In the genomic region with DNA sequence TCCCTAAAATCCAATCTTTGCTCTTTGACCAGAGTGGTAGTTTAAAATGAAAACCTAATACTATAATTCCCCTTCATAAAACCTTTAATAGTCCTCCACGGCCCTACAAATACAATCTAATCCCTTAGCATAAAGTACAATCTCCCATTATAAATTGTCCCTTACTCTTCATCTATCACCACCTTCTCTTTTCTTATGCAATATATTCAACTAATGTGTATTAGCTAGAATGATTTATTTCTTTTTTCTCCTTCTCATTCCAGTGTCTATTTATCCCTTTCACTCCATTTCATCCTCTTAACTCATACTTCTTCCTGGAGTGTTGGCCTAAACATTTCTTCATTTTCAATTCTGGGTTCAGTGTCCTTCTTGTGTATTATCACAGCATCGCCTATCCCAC, we compare ENCODE assay signal across 26 cellular contexts.
"Had no signal": no experiment of that assay in that cellular context is flagged by ENCODE, and none has a peak within 500 bp of the region (broad histone marks: within the 10 kb centered on the region; RNA-seq: fewer than 3 reads in every experiment).

No MANE protein-coding gene starts in this region.

- H3K4me3 ChIP-seq: stomach, suprapubic skin, testis, thoracic aorta, thyroid gland, tibial artery, tibial nerve, transverse colon, upper lobe of left lung, upper lobe of right lung, uterus, vagina had no signal

- H3K4me1 ChIP-seq: stomach, suprapubic skin, testis, thyroid gland, tibial artery, tibial nerve, transverse colon, upper lobe of left lung, upper lobe of right lung, uterus, vagina had no signal

- H3K27ac ChIP-seq: stomach, suprapubic skin, testis, thoracic aorta, thyroid gland, tibial artery, tibial nerve, transverse colon, upper lobe of left lung, upper lobe of right lung, uterus, vagina had no signal

- H3K9me3 ChIP-seq: stomach, suprapubic skin, testis, thoracic aorta, thyroid gland, tibial artery, tibial nerve, transverse colon, upper lobe of left lung, upper lobe of right lung, uterus, vagina had no signal

- DNase-seq: stimulated activated CD4-positive, alpha-beta T cell treated with anti-CD3 and anti-CD28 coated beads, Interleukin-2, amount 100 ng/mL, for 48 hours; stimulated activated CD4-positive, alpha-beta T cell treated with anti-CD3 and anti-CD28 coated beads, Interleukin-4, amount 100 ng/mL, for 1 hour; stimulated activated CD4-positive, alpha-beta T cell treated with anti-CD3 and anti-CD28 coated beads, Interleukin-4, amount 100 ng/mL, for 24 hours; stimulated activated CD4-positive, alpha-beta T cell treated with anti-CD3 and anti-CD28 coated beads, Interleukin-4, amount 100 ng/mL, for 4 hours; stimulated activated CD8-positive, alpha-beta memory T cell treated with anti-CD3 and anti-CD28 coated beads, Interleukin-4, amount 100 ng/mL, for 48 hours; stimulated activated naive B cell treated with anti-CD40 and anti-IgM and Interleukin-4, amounts not matched to agents 10 μg/mL and 1 μg/mL and 100 μg/mL, for 72 hours; stimulated activated naive CD4-positive, alpha-beta T cell; stimulated activated naive CD4-positive, alpha-beta T cell treated with Interleukin-2 at 50 U/mL for 16 hours; stimulated activated naive CD8-positive, alpha-beta T cell treated with anti-CD3 and anti-CD28 coated beads, Interleukin-15, amount 100 ng/mL, for 72 hours; stimulated activated naive CD8-positive, alpha-beta T cell treated with anti-CD3 and anti-CD28 coated beads, Interleukin-15, Interleukin-2, amounts not matched to agents 100 U/mL and 50 U/mL, for 24 hours; stomach; substantia nigra; testis; thyroid gland; tibial artery; transverse colon; trophoblast cell; upper lobe of left lung; upper lobe of right lung; uterus had no signal

- H3K36me3 ChIP-seq: stomach, suprapubic skin, thoracic aorta, thyroid gland, tibial artery, tibial nerve, transverse colon, upper lobe of left lung, upper lobe of right lung, uterus, vagina had no signal

- H3K27me3 ChIP-seq: stomach, suprapubic skin, testis, thyroid gland, tibial artery, tibial nerve, transverse colon, upper lobe of left lung, upper lobe of right lung, uterus, vagina had no signal

- ATAC-seq: stimulated activated effector memory CD8-positive, alpha-beta T cell treated with anti-CD3 and anti-CD28 coated beads, Interleukin-12 subunit alpha, Interleukin-12 subunit beta, amount 100 ng/mL, for 72 hours; stimulated activated memory B cell treated with anti-CD40 and anti-IgM and Interleukin-4, amounts not matched to agents 10 μg/mL and 1 μg/mL and 100 μg/mL, for 72 hours; stimulated activated naive B cell treated with anti-CD40 and anti-IgM and Interleukin-4, amounts not matched to agents 10 μg/mL and 1 μg/mL and 100 μg/mL, for 72 hours; stimulated activated naive CD8-positive, alpha-beta T cell treated with anti-CD3 and anti-CD28 coated beads, Interleukin-15, amount 100 ng/mL, for 72 hours; stimulated activated naive CD8-positive, alpha-beta T cell treated with anti-CD3 and anti-CD28 coated beads, Interleukin-15, Interleukin-2, amounts not matched to agents 100 U/mL and 50 U/mL, for 24 hours; upper lobe of right lung had no signal
